ENCODE assay signal across 21 cellular contexts in genomic region chr11:61539009-61539408, GRCh38. TPM values are rescaled to one million over a fixed set of nuclear protein-coding genes. Genes with fewer than 3 reads are reported as not detected.
DNase-seq lines count a peak whose midpoint lies in the region; ATAC-seq, FAIRE-seq and TF ChIP-seq lines count a peak whose summit lies in the region.
"Had no signal": no experiment of that assay in that cellular context is flagged by ENCODE, and none has a peak within 500 bp of the region (broad histone marks: within the 10 kb centered on the region; RNA-seq: fewer than 3 reads in every experiment).

No MANE protein-coding gene starts in this region.

- CTCF ChIA-PET in K562 (lab: Yijun Ruan, JAX; ENCODE audit: low intra/inter-chr PET ratio) (no interaction called here), A673 (lab: Charles Lee) (no interaction called here)

- POLR2A ChIA-PET in K562 (lab: Yijun Ruan, JAX) (no interaction called here), A673 (lab: Charles Lee; ENCODE audit: low non-redundant PET) (no interaction called here)

- no peaks in the 10 kb centered on the region for H3K27me3 ChIP-seq in CD4-positive, CD25-positive, alpha-beta regulatory T cell (ENCODE audit: control insufficient read depth, insufficient read depth, low read length)
- H3K27me3 ChIP-seq in K562 (ENCODE audit: control insufficient read depth in 2 of 2, insufficient read depth in 2 of 2, low read length in 2 of 2) = peaks cover 4 to 24% of the 10 kb centered on the region in 2 experiments; a peak in 3 of 5 replicates
- H3K27me3 ChIP-seq in right cardiac atrium (ENCODE audit: control insufficient read depth, insufficient read depth) = no peaks in the 10 kb centered on the region
- no peaks in the 10 kb centered on the region for H3K27me3 ChIP-seq in osteoblast (ENCODE audit: insufficient read depth, low read length)
- H3K27me3 ChIP-seq in A673 (replicated peaks; ENCODE audit: insufficient read depth, low read depth, low read length, poor library complexity) = no peaks in the 10 kb centered on the region

- H2AFZ ChIP-seq in K562 (ENCODE audit: low read depth, low read length) (no peak overlapping the region), osteoblast (ENCODE audit: low read length) (no peak overlapping the region)

- H3K9ac ChIP-seq in K562 (ENCODE audit: insufficient read depth in 1 of 2, low read depth in 2 of 2, low read length in 2 of 2) = no peak overlapping the region

- no peak overlapping the region for H3K4me3 Mint-ChIP-seq in CD4-positive, CD25-positive, alpha-beta regulatory T cell
- H3K4me3 Mint-ChIP-seq in activated T-cell treated with anti-CD3 and anti-CD28 coated beads, Interleukin-2, amount 50 U/mL, for 4 hours = no peak overlapping the region
- H3K4me3 Mint-ChIP-seq: CD14-positive monocyte had no signal

- no peaks in the 10 kb centered on the region for H3K9me3 ChIP-seq in CD4-positive, CD25-positive, alpha-beta regulatory T cell (ENCODE audit: control insufficient read depth in 2 of 2, low read length in 2 of 2)
- H3K9me3 ChIP-seq in K562 (replicated peaks; ENCODE audit: control insufficient read depth, insufficient read depth, low read depth, low read length) (no peaks in the 10 kb centered on the region), right cardiac atrium (ENCODE audit: control insufficient read depth, low read length) (no peaks in the 10 kb centered on the region), osteoblast (ENCODE audit: low read depth, low read length) (no peaks in the 10 kb centered on the region), A673 (ENCODE audit: low read depth, low read length, poor library complexity, severe bottlenecking) (no peaks in the 10 kb centered on the region)
- H3K9me3 ChIP-seq: A549 had no signal

- no peaks in the 10 kb centered on the region for H3K36me3 ChIP-seq in CD4-positive, CD25-positive, alpha-beta regulatory T cell (ENCODE audit: control insufficient read depth, insufficient read depth, low read length)
- H3K36me3 ChIP-seq in K562 (ENCODE audit: control insufficient read depth, insufficient read depth, low read length) = no peaks in the 10 kb centered on the region
- H3K36me3 ChIP-seq in osteoblast (ENCODE audit: insufficient read depth, low read length) = no peaks in the 10 kb centered on the region
- H3K36me3 ChIP-seq in A673 (ENCODE audit: insufficient read depth, low read length, poor library complexity, severe bottlenecking) = no peaks in the 10 kb centered on the region

- no peak for TF ChIP-seq RAD21 in K562 (CRISPR knock-in tag; conservative IDR thresholded peaks at IDR 0.05 in 1 of 2, IDR thresholded peaks at IDR 0.05 in 1 of 2)

- no peak for TF ChIP-seq EP300 in K562 (IDR thresholded peaks at IDR 0.05; ENCODE audit: low read length)

- H3K4me1 Mint-ChIP-seq in CD4-positive, CD25-positive, alpha-beta regulatory T cell = no peaks in the 10 kb centered on the region
- no peaks in the 10 kb centered on the region for H3K4me1 Mint-ChIP-seq in activated T-cell treated with anti-CD3 and anti-CD28 coated beads, Interleukin-2, amount 50 U/mL, for 4 hours (ENCODE audit: low read depth)

- no peak for DNase-seq in CD4-positive, CD25-positive, alpha-beta regulatory T cell
- no peak for DNase-seq in K562 (ENCODE audit: extremely low read depth in 1 of 4, low spot score in 3 of 4)
- DNase-seq in right cardiac atrium = peak in 2 of 3 donors; percentile 46 to 65
- peak; percentile 77 for DNase-seq in osteoblast (ENCODE audit: insufficient read length, low spot score, missing footprints)
- no peak for DNase-seq in DMS114 treated with DMSO at 0.1 percent for 48 hours (lab: John Stamatoyannopoulos, UW; ENCODE audit: unreplicated experiment)
- no peak for DNase-seq in NK-92 (lab: John Stamatoyannopoulos, UW; ENCODE audit: unreplicated experiment)
- no peak for DNase-seq in activated T-cell treated with anti-CD3 and anti-CD28 coated beads, Interleukin-2, amount 50 U/mL, for 4 hours
- DNase-seq in A673 (ENCODE audit: low spot score) = no peak
- DNase-seq: COR-L47, DMS153, NCI-H1092, NCI-H1694, NCI-H345, NCI-H526 treated with DMSO at 0.1 percent for 48 hours, PC-3 had no signal

- no peaks in the 10 kb centered on the region for H3K9me3 Mint-ChIP-seq in CD4-positive, CD25-positive, alpha-beta regulatory T cell
- no peaks in the 10 kb centered on the region for H3K9me3 Mint-ChIP-seq in activated T-cell treated with anti-CD3 and anti-CD28 coated beads, Interleukin-2, amount 50 U/mL, for 4 hours

- H3K79me2 ChIP-seq in K562 (ENCODE audit: control insufficient read depth, insufficient read depth, low read length) = no peaks in the 10 kb centered on the region
- H3K79me2 ChIP-seq in osteoblast (ENCODE audit: insufficient read depth, low read length) = no peaks in the 10 kb centered on the region

- TF ChIP-seq CTCF in K562 (IDR thresholded peaks at IDR 0.05 in 2 of 3, conservative IDR thresholded peaks at IDR 0.05 in 1 of 3; ENCODE audit: insufficient read depth in 2 of 3, low read depth in 1 of 3, low read length in 3 of 3) (no peak), osteoblast (IDR thresholded peaks at IDR 0.05; ENCODE audit: extremely low read depth, low read depth, low read length) (no peak), A673 (conservative IDR thresholded peaks at IDR 0.05; ENCODE audit: low read depth, low read length) (no peak)

- in situ Hi-C loops in K562 (cut with MboI) = no loop called here

- no peak for FAIRE-seq in K562 (lab: Jason Lieb, UNC)
- FAIRE-seq: A549, HepG2 had no signal

- H4K20me1 ChIP-seq in K562 (replicated peaks; ENCODE audit: control insufficient read depth, insufficient read depth, low read length) (no peaks in the 10 kb centered on the region; the same call in 1 of the 2 replicates), osteoblast (ENCODE audit: insufficient read depth, low read length) (peaks cover 2% of the 10 kb centered on the region)

- H3K4me3 ChIP-seq in CD4-positive, CD25-positive, alpha-beta regulatory T cell (ENCODE audit: low read depth, low read length) = no peak overlapping the region
- H3K4me3 ChIP-seq in K562 (no peak overlapping the region), right cardiac atrium (ENCODE audit: low read length) (no peak overlapping the region), osteoblast (ENCODE audit: insufficient read depth, low read length) (no peak overlapping the region), A673 (ENCODE audit: low read depth, low read length, poor library complexity, severe bottlenecking) (no peak overlapping the region)
- H3K4me3 ChIP-seq: A549 had no signal

- H3K36me3 Mint-ChIP-seq in CD4-positive, CD25-positive, alpha-beta regulatory T cell = no peaks in the 10 kb centered on the region
- H3K36me3 Mint-ChIP-seq in activated T-cell treated with anti-CD3 and anti-CD28 coated beads, Interleukin-2, amount 50 U/mL, for 4 hours (ENCODE audit: insufficient read depth) = no peaks in the 10 kb centered on the region
- H3K36me3 Mint-ChIP-seq: CD14-positive monocyte had no signal

- H3K27ac ChIP-seq in CD4-positive, CD25-positive, alpha-beta regulatory T cell (ENCODE audit: insufficient read depth, low read length, poor library complexity, severe bottlenecking) = no peak overlapping the region
- no peak overlapping the region for H3K27ac ChIP-seq in K562 (ENCODE audit: extremely low read depth, low read depth, low read length)
- H3K27ac ChIP-seq in right cardiac atrium (ENCODE audit: low read length) = no peak overlapping the region
- H3K27ac ChIP-seq in osteoblast (ENCODE audit: low read depth, low read length) = no peak overlapping the region
- no peak overlapping the region for H3K27ac ChIP-seq in A673 (ENCODE audit: low read depth, low read length, poor library complexity, severe bottlenecking)
- H3K27ac ChIP-seq: A549, RWPE1 had no signal

- peaks cover 9% of the 10 kb centered on the region for H3K27me3 Mint-ChIP-seq in CD4-positive, CD25-positive, alpha-beta regulatory T cell
- peaks cover 24% of the 10 kb centered on the region for H3K27me3 Mint-ChIP-seq in activated T-cell treated with anti-CD3 and anti-CD28 coated beads, Interleukin-2, amount 50 U/mL, for 4 hours (ENCODE audit: low read depth)

- TF ChIP-seq POLR2A in K562 (conservative IDR thresholded peaks at IDR 0.05) = no peak

- ATAC-seq in CD4-positive, CD25-positive, alpha-beta regulatory T cell (ENCODE audit: low read depth in 2 of 2) = no peak
- ATAC-seq in K562 (no peak), right cardiac atrium (peak in 1 of 2 donors; percentile 24)
- no peak for ATAC-seq in activated T-cell treated with anti-CD3 and anti-CD28 coated beads, Interleukin-2, amount 50 U/mL, for 4 hours
- ATAC-seq: A549, PC-3 had no signal

- BruUV-seq in K562 (replicated peaks; lab: Mats Ljungman, UMichigan) (no TSS peak), A673 (replicated peaks; lab: Mats Ljungman, UMichigan) (no TSS peak)

- H3K4me2 ChIP-seq in K562 (ENCODE audit: insufficient read depth, low read length) = no peak overlapping the region
- H3K4me2 ChIP-seq in osteoblast (ENCODE audit: insufficient read depth, low read length) = no peak overlapping the region
- H3K4me2 ChIP-seq: A549 had no signal

- WGBS in K562 (ENCODE audit: insufficient coverage, low coverage, missing lambda C conversion rate) = 33% methylated on average over 9 of the region's 11 CpGs
- WGBS in right cardiac atrium = 58% methylated on average over 11 of the region's 11 CpGs

- intact Hi-C loops in K562 (cut with micrococcal nuclease) = no loop called here
- intact Hi-C loops in right cardiac atrium (cut with DNase I) = no loop called here
- intact Hi-C loops in A673 (cut with micrococcal nuclease; ENCODE audit: unreplicated experiment) = no loop called here

- no peaks in the 10 kb centered on the region for H3K4me1 ChIP-seq in CD4-positive, CD25-positive, alpha-beta regulatory T cell (ENCODE audit: control insufficient read depth, insufficient read depth, low read length, poor library complexity, severe bottlenecking)
- H3K4me1 ChIP-seq in K562 (replicated peaks in 1 of 2; ENCODE audit: control insufficient read depth in 2 of 2, insufficient read depth in 2 of 2, low read length in 2 of 2) (peaks cover 19 to 47% of the 10 kb centered on the region in 2 experiments), right cardiac atrium (ENCODE audit: control insufficient read depth, insufficient read depth, low read length) (peaks cover 8% of the 10 kb centered on the region), osteoblast (ENCODE audit: insufficient read depth, low read length) (peaks cover 24% of the 10 kb centered on the region), A673 (ENCODE audit: insufficient read depth, low read length, poor library complexity, severe bottlenecking) (no peaks in the 10 kb centered on the region)

- peaks cover 2% of the 10 kb centered on the region for H3K9me1 ChIP-seq in K562 (ENCODE audit: control insufficient read depth, insufficient read depth, low read length)

- peak overlapping the region in 2 of 3 donors; percentile 20 to 40 for H3K27ac Mint-ChIP-seq in CD4-positive, CD25-positive, alpha-beta regulatory T cell
- H3K27ac Mint-ChIP-seq: CD14-positive monocyte had no signal

RNA-seq across cellular contexts. Expression of gene LRRC10B, which starts 30.5 kb away (rescaled TPM):
- total RNA-seq in CD4-positive, CD25-positive, alpha-beta regulatory T cell = not detected
- not detected for polyA plus RNA-seq in CD4-positive, CD25-positive, alpha-beta regulatory T cell
- not detected in 2 replicates for total RNA-seq in K562 (2011; cell fraction: chromatin; rRNA removed; ENCODE audit: low replicate concordance)
- total RNA-seq in K562 (2011; cell fraction: nucleolus; rRNA removed) = 0.17 TPM in 1 of 2 replicates, not detected in the other
- total RNA-seq in K562 (2011; cell fraction: nucleoplasm; rRNA removed) = not detected in 2 replicates
- total RNA-seq in K562 (2014; rRNA removed) (not detected in 2 replicates), K562 (2014; rRNA removed; fragmentation: Illumina TruSeq; extraction: Trizol) (not detected in 2 replicates), K562 (2015; rRNA removed; fragmentation: Illumina TruSeq; extraction: Trizol) (0.11 TPM in 1 of 2 replicates, not detected in the other), K562 (2021) (not detected in 2 replicates), right cardiac atrium (under 1 TPM; 0.09 to 0.86 (median 0.68) TPM), osteoblast (under 0.01 TPM in 2 replicates), A673 (2021) (17.3 and 17.4 TPM in 2 replicates)
- polyA plus RNA-seq in K562 (2011; rRNA removed) (0.04 TPM in 1 of 2 replicates, not detected in the other), K562 (2014; fragmentation: Illumina TruSeq; extraction: Trizol) (not detected in 2 replicates), K562 (2014; fragmentation: Nextera tagmentation; extraction: Ambion mirVana) (not detected), K562 (2014; rRNA removed) (not detected in 2 replicates), right cardiac atrium (0.57 TPM)
- polyA plus RNA-seq in K562 (2011; cell fraction: cytosol; rRNA removed) = 0.03 and 0.07 TPM in 2 replicates
- 0.04 and 0.07 TPM in 2 replicates for polyA plus RNA-seq in K562 (2011; cell fraction: nucleus; rRNA removed)
- polyA plus RNA-seq in K562 (2012) = 0.06 TPM in 1 of 2 replicates, not detected in the other
- not detected in 2 replicates for polyA minus RNA-seq in K562 (2011; rRNA and poly(A)+ RNA removed)
- polyA minus RNA-seq in K562 (2011; cell fraction: cytosol; rRNA and poly(A)+ RNA removed) = not detected in 2 replicates
- 0.11 TPM in 1 of 2 replicates, not detected in the other for polyA minus RNA-seq in K562 (2011; cell fraction: nucleus; rRNA and poly(A)+ RNA removed)
- not detected for total RNA-seq in activated T-cell treated with anti-CD3 and anti-CD28 coated beads, Interleukin-2, amount 50 U/mL, for 4 hours
- total RNA-seq: HepG2, MCF 10A, SK-MEL-5 had no signal
- polyA plus RNA-seq: CD14-positive monocyte, HepG2 had no signal

RNA-seq across cellular contexts. Expression of gene SYT7, which starts 41.9 kb away (rescaled TPM):
- 0.20 TPM for total RNA-seq in CD4-positive, CD25-positive, alpha-beta regulatory T cell
- not detected for polyA plus RNA-seq in CD4-positive, CD25-positive, alpha-beta regulatory T cell
- total RNA-seq in K562 (2011; cell fraction: chromatin; rRNA removed; ENCODE audit: low replicate concordance) = 0.12 and 0.28 TPM in 2 replicates
- total RNA-seq in K562 (2011; cell fraction: nucleolus; rRNA removed) = 0.33 and 0.39 TPM in 2 replicates
- 0.44 and 0.53 TPM in 2 replicates for total RNA-seq in K562 (2011; cell fraction: nucleoplasm; rRNA removed)
- total RNA-seq in K562 (2014; rRNA removed) = 0.20 and 0.27 TPM in 2 replicates
- total RNA-seq in K562 (2014; rRNA removed; fragmentation: Illumina TruSeq; extraction: Trizol) = 0.11 and 0.13 TPM in 2 replicates
- total RNA-seq in K562 (2015; rRNA removed; fragmentation: Illumina TruSeq; extraction: Trizol) = 0.11 and 0.15 TPM in 2 replicates
- 0.47 and 0.51 TPM in 2 replicates for total RNA-seq in K562 (2021)
- polyA plus RNA-seq in K562 (2011; rRNA removed) = 0.11 and 0.20 TPM in 2 replicates
- 0.15 and 0.24 TPM in 2 replicates for polyA plus RNA-seq in K562 (2011; cell fraction: cytosol; rRNA removed)
- polyA plus RNA-seq in K562 (2011; cell fraction: nucleus; rRNA removed) = 0.17 and 0.21 TPM in 2 replicates
- polyA plus RNA-seq in K562 (2012) = 0.21 and 0.33 TPM in 2 replicates
- 0.21 TPM in 2 replicates for polyA plus RNA-seq in K562 (2014; fragmentation: Illumina TruSeq; extraction: Trizol)
- polyA plus RNA-seq in K562 (2014; fragmentation: Nextera tagmentation; extraction: Ambion mirVana) = under 1 TPM in 1 of 2 experiments, not detected in 1; 0.01 TPM
- polyA plus RNA-seq in K562 (2014; rRNA removed) = 0.13 and 0.28 TPM in 2 replicates
- polyA minus RNA-seq in K562 (2011; rRNA and poly(A)+ RNA removed) = 0.06 and 0.35 TPM in 2 replicates
- polyA minus RNA-seq in K562 (2011; cell fraction: cytosol; rRNA and poly(A)+ RNA removed) = not detected in 2 replicates
- 0.27 TPM in 1 of 2 replicates, not detected in the other for polyA minus RNA-seq in K562 (2011; cell fraction: nucleus; rRNA and poly(A)+ RNA removed)
- 10 to 100 TPM; 17.4 to 48.3 (median 43.5) TPM for total RNA-seq in right cardiac atrium
- polyA plus RNA-seq in right cardiac atrium = 36.2 TPM
- total RNA-seq in osteoblast = 3.6 and 6.8 TPM in 2 replicates
- total RNA-seq in activated T-cell treated with anti-CD3 and anti-CD28 coated beads, Interleukin-2, amount 50 U/mL, for 4 hours = under 1 TPM; 0.35 to 0.66 (median 0.38) TPM
- 1.3 and 2.0 TPM in 2 replicates for total RNA-seq in A673 (2021)
- polyA plus RNA-seq: CD14-positive monocyte had no signal

Comparison
In these comparisons a context has a peak if more than half of its experiments do, and no peak if none do; other contexts are left out.
1. DNase-seq: peak in right cardiac atrium (2 of 3) and osteoblast (single experiment); none in CD4-positive, CD25-positive, alpha-beta regulatory T cell (0 of 3), K562 (0 of 4), DMS114 treated with DMSO at 0.1 percent for 48 hours (single experiment), NK-92 (single experiment), activated T-cell treated with anti-CD3 and anti-CD28 coated beads, Interleukin-2, amount 50 U/mL, for 4 hours (single experiment) and A673 (single experiment).